In the genomic region with DNA sequence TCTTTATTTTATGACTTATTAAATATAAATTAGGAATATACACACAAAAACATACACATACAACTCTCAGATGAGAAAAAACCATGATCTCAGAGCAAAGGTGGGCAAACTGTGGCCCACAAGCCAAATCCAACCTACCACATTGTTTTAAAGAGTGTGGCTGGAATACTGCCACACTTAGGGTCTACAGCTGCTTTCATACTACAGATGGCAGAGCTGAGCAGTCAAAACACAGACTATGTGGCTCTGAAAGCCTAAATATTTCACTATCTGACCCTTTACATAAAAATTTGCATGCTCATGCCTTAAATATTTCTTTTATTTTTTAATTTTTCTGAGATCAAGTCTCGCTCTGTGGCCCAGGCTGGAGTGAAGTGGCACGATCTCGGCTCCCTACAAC, we compare ENCODE assay signal across 30 cellular contexts. TPM values are rescaled to one million over a fixed set of nuclear protein-coding genes. Genes with fewer than 3 reads are reported as not detected.
"Had no signal": no experiment of that assay in that cellular context is flagged by ENCODE, and none has a peak within 500 bp of the region (broad histone marks: within the 10 kb centered on the region; RNA-seq: fewer than 3 reads in every experiment).

No MANE protein-coding gene starts in this region.

- H3K27me3 Mint-ChIP-seq: activated CD4-positive, alpha-beta T cell treated with anti-CD3 and anti-CD28 coated beads, Interleukin-2, amount 10 ng/mL, durations not matched to agents 7 days and 5 days; activated CD8-positive, alpha-beta memory T cell treated with anti-CD3 and anti-CD28 coated beads, Interleukin-2, amount 10 ng/mL, durations not matched to agents 7 days and 5 days; activated CD8-positive, alpha-beta T cell treated with anti-CD3 and anti-CD28 coated beads for 36 hours; activated naive CD8-positive, alpha-beta T cell treated with anti-CD3 and anti-CD28 coated beads, Interleukin-2, amount 50 U/mL, for 24 hours; brain; type B pancreatic cell had no signal

- H3K4me1 ChIP-seq: prostate gland had no signal

- H3K4me3 ChIP-seq: left ventricle myocardium inferior, prostate gland, thoracic aorta, vagina had no signal

- H3K27ac ChIP-seq: left ventricle myocardium inferior, prostate gland, thoracic aorta, vagina, VCaP had no signal

- H3K27me3 ChIP-seq: vagina had no signal

- H3K9me3 ChIP-seq: left ventricle myocardium inferior, prostate gland, thoracic aorta, vagina had no signal

- H3K9me3 Mint-ChIP-seq: activated CD4-positive, alpha-beta T cell treated with anti-CD3 and anti-CD28 coated beads, Interleukin-2, amount 10 ng/mL, durations not matched to agents 7 days and 5 days; activated CD8-positive, alpha-beta T cell treated with anti-CD3 and anti-CD28 coated beads for 36 hours; activated naive CD8-positive, alpha-beta T cell treated with anti-CD3 and anti-CD28 coated beads, Interleukin-2, amount 50 U/mL, for 24 hours; activated T-helper 1 cell treated with anti-CD3 and anti-CD28 coated beads, Interleukin-12 subunit alpha, Interleukin-12 subunit beta, Interleukin-2, Interleukin-4 antibody, amounts not matched to agents 30 ng/mL and 10 ng/mL and 1 ng/mL, durations not matched to agents 14 hours and 24 hours and 36 hours; brain; mesothelial cell of epicardium; natural killer cell; type B pancreatic cell had no signal

- H3K4me3 Mint-ChIP-seq: activated CD4-positive, alpha-beta T cell treated with anti-CD3 and anti-CD28 coated beads, Interleukin-2, amount 10 ng/mL, durations not matched to agents 7 days and 5 days; activated CD8-positive, alpha-beta memory T cell treated with anti-CD3 and anti-CD28 coated beads, Interleukin-2, amount 10 ng/mL, durations not matched to agents 7 days and 5 days; activated CD8-positive, alpha-beta T cell treated with anti-CD3 and anti-CD28 coated beads for 36 hours; activated naive CD8-positive, alpha-beta T cell treated with anti-CD3 and anti-CD28 coated beads, Interleukin-2, amount 50 U/mL, for 24 hours; activated T-helper 1 cell treated with anti-CD3 and anti-CD28 coated beads, Interleukin-12 subunit alpha, Interleukin-12 subunit beta, Interleukin-2, Interleukin-4 antibody, amounts not matched to agents 30 ng/mL and 10 ng/mL and 1 ng/mL, durations not matched to agents 14 hours and 24 hours and 36 hours; brain; mesothelial cell of epicardium; natural killer cell; type B pancreatic cell had no signal

- ATAC-seq: activated CD4-positive, CD25-positive, alpha-beta regulatory T cell treated with anti-CD3 and anti-CD28 coated beads, Interleukin-2, amount 50 U/mL, for 24 hours; activated CD8-positive, alpha-beta memory T cell treated with anti-CD3 and anti-CD28 coated beads, Interleukin-2, amount 10 ng/mL, durations not matched to agents 7 days and 5 days; activated CD8-positive, alpha-beta T cell treated with anti-CD3 and anti-CD28 coated beads for 36 hours; activated naive CD8-positive, alpha-beta T cell treated with anti-CD3 and anti-CD28 coated beads, Interleukin-2, amount 50 U/mL, for 24 hours; esophagus mucosa; natural killer cell had no signal

- DNase-seq: activated CD4-positive, alpha-beta T cell treated with anti-CD3 and anti-CD28 coated beads, Interleukin-2, amount 10 ng/mL, durations not matched to agents 7 days and 5 days; activated CD8-positive, alpha-beta memory T cell treated with anti-CD3 and anti-CD28 coated beads, Interleukin-2, amount 10 ng/mL, durations not matched to agents 7 days and 5 days; activated CD8-positive, alpha-beta T cell treated with anti-CD3 and anti-CD28 coated beads for 36 hours; activated gamma-delta T cell; activated naive CD4-positive, alpha-beta T cell treated with anti-CD3 and anti-CD28 coated beads, Interleukin-2, amount 50 U/mL, for 16 hours; activated naive CD8-positive, alpha-beta T cell treated with anti-CD3 and anti-CD28 coated beads, Interleukin-2, amount 50 U/mL, for 24 hours; activated T-cell treated with anti-CD3 and anti-CD28 coated beads for 4 hours; anterior cingulate cortex; caudate nucleus; effector memory CD4-positive, alpha-beta T cell; glutamatergic neuron; hippocampal formation; left ventricle myocardium inferior; natural killer cell; stimulated activated CD4-positive, alpha-beta T cell treated with anti-CD3 and anti-CD28 coated beads, Interleukin-4, amount 100 ng/mL, for 24 hours; stimulated activated naive CD4-positive, alpha-beta T cell treated with Interleukin-2 at 50 U/mL for 16 hours had no signal

- H3K4me1 Mint-ChIP-seq: activated naive CD8-positive, alpha-beta T cell treated with anti-CD3 and anti-CD28 coated beads, Interleukin-2, amount 50 U/mL, for 24 hours; mesothelial cell of epicardium had no signal

- FAIRE-seq: colon, endothelial cell of umbilical vein, frontal cortex had no signal

RNA-seq across cellular contexts. Expression of gene GDF9, which starts 35.5 kb away (rescaled TPM):
- total RNA-seq: endothelial cell of umbilical vein, lung microvascular endothelial cell, thoracic aorta, vagina had no signal
